In the genomic region with DNA sequence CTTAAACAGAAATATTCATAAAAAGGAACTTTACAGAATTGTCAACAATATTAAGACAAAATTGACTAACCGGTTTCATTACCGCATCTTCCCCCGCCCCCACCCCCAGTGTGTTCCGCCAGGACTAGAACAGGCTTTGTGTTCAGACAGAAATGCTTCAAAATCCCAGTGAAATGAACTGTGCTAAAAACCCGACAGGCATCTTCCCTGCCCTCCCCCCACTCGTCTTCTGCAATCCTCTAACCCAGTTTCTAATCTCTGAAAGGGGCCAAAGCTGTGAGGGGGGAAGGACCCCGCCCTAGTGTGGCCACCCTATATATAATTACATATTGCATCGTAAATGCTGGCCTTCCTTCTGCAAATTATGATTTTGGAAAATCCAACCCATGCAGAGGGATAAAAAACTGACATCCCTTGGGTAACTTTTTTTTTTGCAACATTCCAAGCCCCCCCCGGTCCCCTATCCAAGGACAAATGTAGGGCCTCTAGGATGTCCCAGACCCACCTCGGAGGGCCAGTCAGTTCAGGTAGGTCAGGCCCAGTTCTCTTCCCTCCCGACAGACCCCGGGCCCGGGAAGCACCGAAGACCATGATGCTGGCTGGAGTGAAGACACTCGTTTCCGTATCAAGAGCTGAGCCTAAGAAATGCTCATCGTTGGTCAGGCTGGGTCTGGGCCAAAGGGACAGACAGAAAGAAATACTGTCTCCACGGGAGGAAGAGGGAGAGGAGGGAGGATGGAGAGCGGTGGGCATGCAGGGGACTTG, we compare ENCODE assay signal across 1 cellular context.
TF ChIP-seq lines count a peak whose summit lies in the region.

No MANE protein-coding gene starts in this region.

TF ChIP-seq in H1, 55 proteins besides CTCF, POLR2A, EP300 and RAD21:
- TF ChIP-seq, protein P1, sequence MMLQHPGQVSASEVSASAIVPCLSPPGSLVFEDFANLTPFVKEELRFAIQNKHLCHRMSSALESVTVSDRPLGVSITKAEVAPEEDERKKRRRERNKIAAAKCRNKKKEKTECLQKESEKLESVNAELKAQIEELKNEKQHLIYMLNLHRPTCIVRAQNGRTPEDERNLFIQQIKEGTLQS (IDR thresholded peaks at IDR 0.05; ENCODE audit: insufficient read depth, low read depth, low read length), result no peak
- TF ChIP-seq CHD1 (IDR thresholded peaks at IDR 0.05; ENCODE audit: low read depth, low read length) (no peak), CTBP2 (IDR thresholded peaks at IDR 0.05; ENCODE audit: borderline replicate concordance, insufficient read depth, insufficient read length, low read length) (no peak), KDM1A (IDR thresholded peaks at IDR 0.05; ENCODE audit: borderline replicate concordance, low read length) (no peak), KDM4A (IDR thresholded peaks at IDR 0.05; ENCODE audit: low read depth, low read length, severe bottlenecking) (no peak), ZNF274 (IDR thresholded peaks at IDR 0.05; ENCODE audit: borderline replicate concordance, extremely low read depth, low read length) (no peak), CBX8 (IDR thresholded peaks at IDR 0.05; ENCODE audit: borderline replicate concordance, low read depth, low read length) (no peak), GTF2F1 (IDR thresholded peaks at IDR 0.05; ENCODE audit: borderline replicate concordance, low read depth, low read length) (no peak), GABPA (IDR thresholded peaks at IDR 0.05; ENCODE audit: borderline replicate concordance, insufficient read depth, low read length) (no peak), NANOG (IDR thresholded peaks at IDR 0.05; ENCODE audit: insufficient read depth, low read depth, low read length, poor library complexity, severe bottlenecking) (no peak)
